In the genomic region with DNA sequence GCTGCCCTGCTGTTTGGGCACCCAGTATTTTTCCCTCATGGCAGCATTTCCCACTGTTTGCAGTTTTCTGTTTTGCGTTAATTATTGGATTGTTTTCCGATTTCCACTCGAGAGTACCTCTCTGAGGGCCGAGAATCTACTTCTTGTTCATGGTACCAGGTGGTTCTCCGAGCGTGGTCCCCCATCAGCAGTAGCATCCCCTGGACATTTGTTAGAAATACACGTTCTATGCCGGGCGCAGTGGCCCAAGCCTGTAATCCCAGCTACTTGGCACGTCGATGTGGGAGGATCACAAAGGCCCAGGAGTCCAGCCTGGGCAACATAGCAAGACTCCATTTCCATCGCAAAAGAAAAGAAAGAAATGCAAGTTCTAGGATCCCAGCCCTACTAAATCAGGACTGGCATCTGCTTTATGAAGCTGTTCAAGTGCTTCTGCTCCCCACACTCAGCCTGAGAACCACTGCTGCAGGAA, we compare ENCODE assay signal across 8 cellular contexts. TPM values are rescaled to one million over a fixed set of nuclear protein-coding genes. Genes with fewer than 3 reads are reported as not detected.
DNase-seq lines count a peak whose midpoint lies in the region; ATAC-seq and TF ChIP-seq lines count a peak whose summit lies in the region.

No MANE protein-coding gene starts in this region.

- peaks cover 23% of the 10 kb centered on the region for H3K79me1 ChIP-seq in mesendoderm (ENCODE audit: low read length)

- H3K27ac ChIP-seq in heart right ventricle: peak overlapping the region in 9 of 10 donors; percentile 63 to 95 (median 87)
- no peak overlapping the region for H3K27ac ChIP-seq in mesendoderm (ENCODE audit: low read depth, low read length)
- H3K27ac ChIP-seq in aorta (ENCODE audit: low read depth in 1 of 2, low read length in 2 of 2): no peak overlapping the region

- H3K27ac Mint-ChIP-seq in MCF 10A (ENCODE audit: low read depth, unreplicated experiment): peak overlapping the region; percentile 84

- no peak overlapping the region for H2AK5ac ChIP-seq in mesendoderm (ENCODE audit: low read length)

- no peak for DNase-seq in heart right ventricle
- DNase-seq in left cardiac atrium: no peak
- no peak for DNase-seq in MCF 10A (ENCODE audit: unreplicated experiment)
- DNase-seq in mesendoderm: no peak
- DNase-seq in aorta: no peak
- no peak for DNase-seq in NCI-H226

- no peaks in the 10 kb centered on the region for H3K9me3 Mint-ChIP-seq in MCF 10A (ENCODE audit: unreplicated experiment)

- H3K27me3 ChIP-seq in heart right ventricle: no peaks in the 10 kb centered on the region
- no peaks in the 10 kb centered on the region for H3K27me3 ChIP-seq in mesendoderm (ENCODE audit: insufficient read depth, low read length, poor library complexity)
- no peaks in the 10 kb centered on the region for H3K27me3 ChIP-seq in aorta (ENCODE audit: control insufficient read depth in 1 of 2, insufficient read depth in 2 of 2, low read length in 1 of 2)

- H3K9ac ChIP-seq in mesendoderm (ENCODE audit: low read length): peak overlapping the region; percentile 73

- H3K4me3 Mint-ChIP-seq in MCF 10A (ENCODE audit: unreplicated experiment): peak overlapping the region; percentile 91

- no peaks in the 10 kb centered on the region for H3K4me1 Mint-ChIP-seq in MCF 10A (ENCODE audit: insufficient read depth, unreplicated experiment)

- POLR2A ChIA-PET in MCF 10A (lab: Yijun Ruan, JAX): interaction anchor here (0.6 to 2.2 kb wide), 14 partner anchors 11 to 479 kb away, joined by 3 to 11 read pairs (median 4); a partner anchor contains a TSS

- ATAC-seq in heart right ventricle (no peak), left cardiac atrium (no peak), aorta (ENCODE audit: low FRiP score) (no peak), GM18907 (IDR thresholded peaks at IDR 0.05; ENCODE audit: unreplicated experiment) (no peak), GM19397 (IDR thresholded peaks at IDR 0.05; ENCODE audit: unreplicated experiment) (no peak)

- H3K36me3 ChIP-seq in heart right ventricle (peaks cover 0 to 44% (median 24%) of the 10 kb centered on the region in 9 donors), mesendoderm (ENCODE audit: control insufficient read depth, insufficient read depth, low read length) (peaks cover 17% of the 10 kb centered on the region), aorta (ENCODE audit: control insufficient read depth in 1 of 2, insufficient read depth in 2 of 2, low read length in 1 of 2) (no peaks in the 10 kb centered on the region)

- no peaks in the 10 kb centered on the region for H3K27me3 Mint-ChIP-seq in MCF 10A (ENCODE audit: insufficient read depth, unreplicated experiment)

- CTCF ChIA-PET in MCF 10A (lab: Yijun Ruan, JAX): interaction anchor here (0.6 to 2.6 kb wide), 18 partner anchors 9 to 1287 kb away, joined by 3 to 9 read pairs (median 3); no protein-coding TSS in a partner anchor

- TF ChIP-seq CTCF in heart right ventricle (IDR thresholded peaks at IDR 0.05) (no peak), MCF 10A (IDR thresholded peaks at IDR 0.05; ENCODE audit: unreplicated experiment) (no peak)

- no peak overlapping the region for H4K8ac ChIP-seq in mesendoderm (ENCODE audit: low read depth, low read length)

- peaks cover 42% of the 10 kb centered on the region for H3K79me2 ChIP-seq in mesendoderm (ENCODE audit: control insufficient read depth, insufficient read depth, low read length)

- no peak overlapping the region for H4K5ac ChIP-seq in mesendoderm (ENCODE audit: low read length)

- H2BK5ac ChIP-seq in mesendoderm (ENCODE audit: low read length): no peak overlapping the region

- intact Hi-C loops in heart right ventricle (cut with DNase I): loop anchor here in 1 of 10 donors (5.0 kb wide), 1 partner anchor 48 kb away; no protein-coding TSS in a partner anchor
- intact Hi-C loops in left cardiac atrium (cut with DNase I): no loop called here
- intact Hi-C loops in MCF 10A (cut with micrococcal nuclease): no loop called here
- intact Hi-C loops in aorta (cut with DNase I): no loop called here

- H3K4me3 ChIP-seq in heart right ventricle (peak overlapping the region; percentile 73 to 97 (median 92)), mesendoderm (ENCODE audit: low read length) (peak overlapping the region; percentile 72), aorta (ENCODE audit: low read length in 2 of 2) (peak overlapping the region; percentile 61 to 80)

- no peak overlapping the region for H2BK15ac ChIP-seq in mesendoderm (replicated peaks; ENCODE audit: low read depth)

- H3K4me2 ChIP-seq in mesendoderm (ENCODE audit: low read length): peak overlapping the region; percentile 23

- no peak overlapping the region for H2BK120ac ChIP-seq in mesendoderm (ENCODE audit: low read depth, low read length)

- H3K4me1 ChIP-seq in heart right ventricle (peaks cover 6 to 22% (median 19%) of the 10 kb centered on the region in 9 donors), mesendoderm (ENCODE audit: control insufficient read depth, low read depth, low read length) (peaks cover 3% of the 10 kb centered on the region), aorta (ENCODE audit: control insufficient read depth in 1 of 2, insufficient read depth in 2 of 2, low read length in 2 of 2) (no peaks in the 10 kb centered on the region)

- H3K4ac ChIP-seq in mesendoderm (ENCODE audit: low read depth, low read length): no peak overlapping the region

- peak overlapping the region; percentile 78 for H3K18ac ChIP-seq in mesendoderm (ENCODE audit: low read length)

- H3K36me3 Mint-ChIP-seq in MCF 10A (ENCODE audit: insufficient read depth, unreplicated experiment): peaks cover 40% of the 10 kb centered on the region

- BruUV-seq in MCF 10A (replicated peaks; lab: Mats Ljungman, UMichigan): no TSS peak

- H3K9me3 ChIP-seq in heart right ventricle: no peaks in the 10 kb centered on the region
- no peaks in the 10 kb centered on the region for H3K9me3 ChIP-seq in aorta (ENCODE audit: control insufficient read depth, low read length)

- 21 to 23% methylated on average over 12 of the region's 12 CpGs for WGBS in heart right ventricle, 2 donors
- no CpG with 5 or more reads among the region's 12 CpGs for WGBS in mesendoderm (ENCODE audit: extremely low coverage, insufficient coverage, low lambda C conversion rate)
- WGBS in aorta, 2 donors: 5 to 9% methylated on average over 12 of the region's 12 CpGs

- no peak overlapping the region for H3K23ac ChIP-seq in mesendoderm (ENCODE audit: low read length)

- peak overlapping the region; percentile 98 for H3K56ac ChIP-seq in mesendoderm (ENCODE audit: low read length)

RNA-seq across cellular contexts. Expression of a gene that starts 0.7 kb away (rescaled TPM):
- total RNA-seq in heart right ventricle (10 to 100 TPM in 3 of 10 donors, 1 to 10 TPM in 7; 6.3 to 13.9 (median 9.3) TPM), left cardiac atrium (10 to 100 TPM; 10.6 to 14.9 TPM), MCF 10A (2022) (43.7 and 56.0 TPM in 2 replicates), aorta (10 to 100 TPM; 17.5 to 18.1 TPM)
- polyA plus RNA-seq in heart right ventricle (10 to 100 TPM in 1 of 2 donors, 1 to 10 TPM in 1; 7.2 to 10.7 TPM), aorta (10 to 100 TPM in 1 of 2 donors, 1 to 10 TPM in 1; 4.4 to 17.9 TPM)
- polyA plus RNA-seq in mesendoderm (2013, experiment 1 of 2): 44.4 TPM
- polyA plus RNA-seq in mesendoderm (2013, experiment 2 of 2): 46.8 TPM

RNA-seq across cellular contexts. Expression of a gene that starts 14.0 kb away (rescaled TPM):
- total RNA-seq in heart right ventricle (10 to 100 TPM; 33.0 to 50.2 (median 39.2) TPM), left cardiac atrium (10 to 100 TPM; 33.0 to 40.2 TPM), MCF 10A (2022) (60.5 and 75.0 TPM in 2 replicates), aorta (10 to 100 TPM; 30.3 to 44.3 TPM)
- polyA plus RNA-seq in heart right ventricle (10 to 100 TPM; 44.4 to 61.2 TPM), aorta (10 to 100 TPM; 44.6 to 71.6 TPM)
- polyA plus RNA-seq in mesendoderm (2013, experiment 1 of 2): 115 TPM
- polyA plus RNA-seq in mesendoderm (2013, experiment 2 of 2): 116 TPM

Comparison
In these comparisons a context has a peak if more than half of its experiments do, and no peak if none do; other contexts are left out.
1. H3K27ac ChIP-seq: peak in heart right ventricle (9 of 10); none in mesendoderm (single experiment) and aorta (0 of 2).
2. Peak in every context shown above with its lines, with median percentiles within 50 percentile points of each other: H3K4me3 ChIP-seq.